In genomic region chr3:148309390-148310035, GRCh38 we compare ENCODE assay signal across 8 cellular contexts.
DNase-seq lines count a peak whose midpoint lies in the region; ATAC-seq and TF ChIP-seq lines count a peak whose summit lies in the region.

No MANE protein-coding gene starts in this region.

- no peaks in the 10 kb centered on the region for H3K27me3 ChIP-seq in fibroblast of lung (ENCODE audit: control insufficient read depth, insufficient read depth, low read length)
- no peaks in the 10 kb centered on the region for H3K27me3 ChIP-seq in CD4-positive, alpha-beta memory T cell (ENCODE audit: insufficient read depth, low read length)

- no peaks in the 10 kb centered on the region for H3K4me1 Mint-ChIP-seq in stimulated activated naive B cell treated with anti-CD40 and anti-IgM and Interleukin-4, amounts not matched to agents 10 μg/mL and 1 μg/mL and 100 μg/mL, for 72 hours
- no peaks in the 10 kb centered on the region for H3K4me1 Mint-ChIP-seq in CD4-positive, alpha-beta memory T cell

- no peak overlapping the region for H3K4me3 ChIP-seq in fibroblast of lung (replicated peaks in 1 of 4; ENCODE audit: control extremely low read depth in 1 of 4, insufficient read depth in 1 of 4, low read depth in 3 of 4, low read length in 4 of 4)
- no peak overlapping the region for H3K4me3 ChIP-seq in CD4-positive, alpha-beta memory T cell (ENCODE audit: low read length in 2 of 2)

- H2AFZ ChIP-seq in fibroblast of lung (ENCODE audit: low read length), result peak overlapping the region; percentile 35

- ATAC-seq in GM21360 (IDR thresholded peaks at IDR 0.05; ENCODE audit: unreplicated experiment) (peak; percentile 74), HG03442 (IDR thresholded peaks at IDR 0.05; ENCODE audit: unreplicated experiment) (peak; percentile 90)
- ATAC-seq in stimulated activated naive B cell treated with anti-CD40 and anti-IgM and Interleukin-4, amounts not matched to agents 10 μg/mL and 1 μg/mL and 100 μg/mL, for 72 hours (replicated peaks), result peak; percentile 69 to 71

- H4K20me1 ChIP-seq in fibroblast of lung (ENCODE audit: control insufficient read depth, extremely low read depth, insufficient read depth, low read length), result no peaks in the 10 kb centered on the region

- no peak overlapping the region for H3K4me3 Mint-ChIP-seq in stimulated activated naive B cell treated with anti-CD40 and anti-IgM and Interleukin-4, amounts not matched to agents 10 μg/mL and 1 μg/mL and 100 μg/mL, for 72 hours
- H3K4me3 Mint-ChIP-seq in CD4-positive, alpha-beta memory T cell, result no peak overlapping the region

- H3K36me3 Mint-ChIP-seq in stimulated activated naive B cell treated with anti-CD40 and anti-IgM and Interleukin-4, amounts not matched to agents 10 μg/mL and 1 μg/mL and 100 μg/mL, for 72 hours, result no peaks in the 10 kb centered on the region
- no peaks in the 10 kb centered on the region for H3K36me3 Mint-ChIP-seq in CD4-positive, alpha-beta memory T cell

- H3K4me2 ChIP-seq in fibroblast of lung (ENCODE audit: extremely low read depth, insufficient read depth, low read length), result no peak overlapping the region

- no peaks in the 10 kb centered on the region for H3K9me3 ChIP-seq in fibroblast of lung (ENCODE audit: control insufficient read depth, insufficient read depth, low read depth, low read length)
- H3K9me3 ChIP-seq in CD4-positive, alpha-beta memory T cell (ENCODE audit: control insufficient read depth in 1 of 2, low read length in 2 of 2), result no peaks in the 10 kb centered on the region

- peak; percentile 87 to 91 for TF ChIP-seq CTCF in fibroblast of lung (conservative IDR thresholded peaks at IDR 0.05 in 1 of 2, IDR thresholded peaks at IDR 0.05 in 1 of 2; ENCODE audit: low read depth in 1 of 2, low read length in 2 of 2)

- no peak overlapping the region for H3K27ac Mint-ChIP-seq in stimulated activated naive B cell treated with anti-CD40 and anti-IgM and Interleukin-4, amounts not matched to agents 10 μg/mL and 1 μg/mL and 100 μg/mL, for 72 hours
- H3K27ac Mint-ChIP-seq in CD4-positive, alpha-beta memory T cell, result no peak overlapping the region

- H3K36me3 ChIP-seq in fibroblast of lung (ENCODE audit: control insufficient read depth, insufficient read depth, low read length), result no peaks in the 10 kb centered on the region
- no peaks in the 10 kb centered on the region for H3K36me3 ChIP-seq in CD4-positive, alpha-beta memory T cell (ENCODE audit: insufficient read depth, low read length)

- intact Hi-C loops in CD4-positive, alpha-beta memory T cell (cut with micrococcal nuclease), result no loop called here

- H3K27me3 Mint-ChIP-seq in stimulated activated naive B cell treated with anti-CD40 and anti-IgM and Interleukin-4, amounts not matched to agents 10 μg/mL and 1 μg/mL and 100 μg/mL, for 72 hours, result no peaks in the 10 kb centered on the region
- H3K27me3 Mint-ChIP-seq in CD4-positive, alpha-beta memory T cell, result no peaks in the 10 kb centered on the region

- POLR2A ChIA-PET in CD4-positive, alpha-beta memory T cell (lab: Charles Lee; ENCODE audit: partially characterized antibody), result no interaction called here

- no peaks in the 10 kb centered on the region for H3K4me1 ChIP-seq in fibroblast of lung (ENCODE audit: control insufficient read depth, extremely low read depth, insufficient read depth, low read length)
- no peaks in the 10 kb centered on the region for H3K4me1 ChIP-seq in CD4-positive, alpha-beta memory T cell (ENCODE audit: insufficient read depth, low read length)

- H3K9ac ChIP-seq in fibroblast of lung (ENCODE audit: insufficient read depth, low read length), result no peak overlapping the region

- peak; percentile 54 for DNase-seq in NCI-H748 (lab: John Stamatoyannopoulos, UW; ENCODE audit: unreplicated experiment)
- DNase-seq in NCI-H748 treated with DMSO at 0.1 percent for 48 hours (lab: John Stamatoyannopoulos, UW), result no peak
- DNase-seq in RKO (ENCODE audit: low spot score), result peak; percentile 56
- DNase-seq in fibroblast of lung (ENCODE audit: low read depth in 2 of 2), result peak; percentile 40 to 63
- DNase-seq in stimulated activated naive B cell treated with anti-CD40 and anti-IgM and Interleukin-4, amounts not matched to agents 10 μg/mL and 1 μg/mL and 100 μg/mL, for 72 hours, result no peak
- DNase-seq in CD4-positive, alpha-beta memory T cell, result no peak

- no peaks in the 10 kb centered on the region for H3K79me2 ChIP-seq in fibroblast of lung (ENCODE audit: control insufficient read depth, insufficient read depth, low read length)

- no peak overlapping the region for H3K27ac ChIP-seq in fibroblast of lung (ENCODE audit: insufficient read depth, low read length)
- H3K27ac ChIP-seq in CD4-positive, alpha-beta memory T cell (ENCODE audit: low read depth, low read length), result no peak overlapping the region

- H3K9me3 Mint-ChIP-seq in stimulated activated naive B cell treated with anti-CD40 and anti-IgM and Interleukin-4, amounts not matched to agents 10 μg/mL and 1 μg/mL and 100 μg/mL, for 72 hours, result no peaks in the 10 kb centered on the region
- no peaks in the 10 kb centered on the region for H3K9me3 Mint-ChIP-seq in CD4-positive, alpha-beta memory T cell

- CTCF ChIA-PET in CD4-positive, alpha-beta memory T cell (lab: Charles Lee; ENCODE audit: partially characterized antibody), result no interaction called here

Comparison
In these comparisons a context has a peak if more than half of its experiments do, and no peak if none do; other contexts are left out.
1. DNase-seq: peak in NCI-H748 (single experiment), RKO (single experiment) and fibroblast of lung (2 of 2); none in NCI-H748 treated with DMSO at 0.1 percent for 48 hours (single experiment), stimulated activated naive B cell treated with anti-CD40 and anti-IgM and Interleukin-4, amounts not matched to agents 10 μg/mL and 1 μg/mL and 100 μg/mL, for 72 hours (single experiment) and CD4-positive, alpha-beta memory T cell (0 of 5).
2. Peak in every context shown above with its lines, with median percentiles within 50 percentile points of each other: ATAC-seq.